ENCODE assay signal across 8 cellular contexts in the genomic region with DNA sequence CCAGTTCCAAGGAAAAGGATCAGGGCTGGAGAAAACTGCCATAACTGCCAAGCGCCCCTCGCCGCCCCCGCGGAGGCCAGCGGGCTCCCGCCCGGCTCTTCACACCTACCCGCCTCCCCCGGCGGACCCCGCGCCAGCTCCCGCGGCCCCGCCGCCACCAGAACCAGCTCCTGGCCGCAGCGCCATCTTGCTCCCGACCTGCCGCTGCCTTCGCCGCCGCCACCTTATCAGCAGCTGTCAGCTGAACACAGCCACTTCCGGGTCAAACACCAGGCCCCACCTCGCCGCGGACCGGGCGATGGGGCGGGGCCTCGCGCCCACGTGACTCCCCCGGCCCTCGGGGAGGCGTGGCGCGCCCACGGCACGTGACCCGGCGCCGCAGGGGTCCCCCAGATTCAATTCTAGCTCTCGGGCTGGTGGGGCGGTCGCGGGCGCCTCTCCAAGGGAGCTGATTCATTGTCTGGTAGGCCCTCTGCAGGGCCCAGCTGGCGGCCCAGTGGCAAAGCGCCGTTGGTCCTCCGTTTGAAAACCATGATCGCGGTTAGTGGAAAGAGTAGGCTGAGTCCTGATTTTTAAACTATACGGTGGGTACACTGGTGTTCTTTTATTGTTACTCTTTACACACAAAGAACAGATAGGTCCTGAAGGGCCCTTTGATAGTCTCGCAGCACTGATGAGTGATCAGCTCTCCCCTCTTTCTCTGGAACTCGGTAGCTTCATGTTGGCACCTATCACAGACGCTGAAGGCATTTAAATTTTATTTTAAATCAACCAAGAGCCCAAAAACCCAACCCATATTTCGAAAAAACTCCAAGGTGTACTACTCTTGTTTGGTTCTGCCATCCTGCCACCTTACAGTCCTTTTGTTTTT.
DNase-seq lines count a peak whose midpoint lies in the region; ATAC-seq lines count a peak whose summit lies in the region.

A gene with protein sequence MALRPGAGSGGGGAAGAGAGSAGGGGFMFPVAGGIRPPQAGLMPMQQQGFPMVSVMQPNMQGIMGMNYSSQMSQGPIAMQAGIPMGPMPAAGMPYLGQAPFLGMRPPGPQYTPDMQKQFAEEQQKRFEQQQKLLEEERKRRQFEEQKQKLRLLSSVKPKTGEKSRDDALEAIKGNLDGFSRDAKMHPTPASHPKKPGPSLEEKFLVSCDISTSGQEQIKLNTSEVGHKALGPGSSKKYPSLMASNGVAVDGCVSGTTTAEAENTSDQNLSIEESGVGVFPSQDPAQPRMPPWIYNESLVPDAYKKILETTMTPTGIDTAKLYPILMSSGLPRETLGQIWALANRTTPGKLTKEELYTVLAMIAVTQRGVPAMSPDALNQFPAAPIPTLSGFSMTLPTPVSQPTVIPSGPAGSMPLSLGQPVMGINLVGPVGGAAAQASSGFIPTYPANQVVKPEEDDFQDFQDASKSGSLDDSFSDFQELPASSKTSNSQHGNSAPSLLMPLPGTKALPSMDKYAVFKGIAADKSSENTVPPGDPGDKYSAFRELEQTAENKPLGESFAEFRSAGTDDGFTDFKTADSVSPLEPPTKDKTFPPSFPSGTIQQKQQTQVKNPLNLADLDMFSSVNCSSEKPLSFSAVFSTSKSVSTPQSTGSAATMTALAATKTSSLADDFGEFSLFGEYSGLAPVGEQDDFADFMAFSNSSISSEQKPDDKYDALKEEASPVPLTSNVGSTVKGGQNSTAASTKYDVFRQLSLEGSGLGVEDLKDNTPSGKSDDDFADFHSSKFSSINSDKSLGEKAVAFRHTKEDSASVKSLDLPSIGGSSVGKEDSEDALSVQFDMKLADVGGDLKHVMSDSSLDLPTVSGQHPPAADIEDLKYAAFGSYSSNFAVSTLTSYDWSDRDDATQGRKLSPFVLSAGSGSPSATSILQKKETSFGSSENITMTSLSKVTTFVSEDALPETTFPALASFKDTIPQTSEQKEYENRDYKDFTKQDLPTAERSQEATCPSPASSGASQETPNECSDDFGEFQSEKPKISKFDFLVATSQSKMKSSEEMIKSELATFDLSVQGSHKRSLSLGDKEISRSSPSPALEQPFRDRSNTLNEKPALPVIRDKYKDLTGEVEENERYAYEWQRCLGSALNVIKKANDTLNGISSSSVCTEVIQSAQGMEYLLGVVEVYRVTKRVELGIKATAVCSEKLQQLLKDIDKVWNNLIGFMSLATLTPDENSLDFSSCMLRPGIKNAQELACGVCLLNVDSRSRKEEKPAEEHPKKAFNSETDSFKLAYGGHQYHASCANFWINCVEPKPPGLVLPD (N-terminal part only) (minus strand): TSS at position 249 of the 871 bp plus-strand sequence. CDS start 63 bp downstream, at position 186.

- H3K36me3 ChIP-seq in effector memory CD4-positive, alpha-beta T cell (ENCODE audit: control insufficient read depth, insufficient read depth, low read length), result peaks cover 16% of the 10 kb centered on the region

- DNase-seq in CMK (ENCODE audit: low read depth) (peak; percentile 92), HS-5 (ENCODE audit: low read depth) (peak; percentile 68), NK-92 (lab: John Stamatoyannopoulos, UW; ENCODE audit: unreplicated experiment) (peak; percentile 79), memory B cell (ENCODE audit: low spot score in 2 of 2) (peak; percentile 94 to 96)
- peak; percentile 97 for DNase-seq in activated CD8-positive, alpha-beta memory T cell treated with anti-CD3 and anti-CD28 coated beads for 24 hours
- peak; percentile 93 to 96 (median 94) for DNase-seq in effector memory CD4-positive, alpha-beta T cell
- DNase-seq in stimulated activated CD8-positive, alpha-beta memory T cell treated with anti-CD3 and anti-CD28 coated beads, Interleukin-12 subunit alpha, Interleukin-12 subunit beta, amount 100 ng/mL, for 24 hours (ENCODE audit: extremely low read depth), result peak; percentile 92

- no peaks in the 10 kb centered on the region for H3K9me3 ChIP-seq in effector memory CD4-positive, alpha-beta T cell (ENCODE audit: control insufficient read depth, low read length)

- peak within 1 kb of the TSS; percentile 96 for H3K4me3 ChIP-seq in effector memory CD4-positive, alpha-beta T cell (ENCODE audit: insufficient read depth, low read depth, low read length, poor library complexity, severe bottlenecking)

- peaks cover 16% of the 10 kb centered on the region for H3K4me1 Mint-ChIP-seq in memory B cell

- ATAC-seq in GM19468 (IDR thresholded peaks at IDR 0.05; ENCODE audit: extremely low read depth, unreplicated experiment) (peak; percentile 64), memory B cell (ENCODE audit: low read depth) (peak; percentile 89)

- peaks cover 9% of the 10 kb centered on the region for H3K36me3 Mint-ChIP-seq in memory B cell

- no peaks in the 10 kb centered on the region for H3K27me3 Mint-ChIP-seq in memory B cell

- H3K27ac Mint-ChIP-seq in memory B cell, result peak within 1 kb of the TSS; percentile 89

- H3K9me3 Mint-ChIP-seq in memory B cell, result no peaks in the 10 kb centered on the region

- H3K4me1 ChIP-seq in effector memory CD4-positive, alpha-beta T cell (ENCODE audit: control insufficient read depth, insufficient read depth, low read length, poor library complexity, severe bottlenecking), result peaks cover 27% of the 10 kb centered on the region

- H3K27ac ChIP-seq in effector memory CD4-positive, alpha-beta T cell (ENCODE audit: insufficient read depth, low read length, poor library complexity, severe bottlenecking), result peak within 1 kb of the TSS; percentile 93

- peak within 1 kb of the TSS; percentile 97 for H3K4me3 Mint-ChIP-seq in memory B cell

- no peaks in the 10 kb centered on the region for H3K27me3 ChIP-seq in effector memory CD4-positive, alpha-beta T cell (replicated peaks; ENCODE audit: control insufficient read depth, insufficient read depth, low read length, poor library complexity, severe bottlenecking)

Comparison
In these comparisons a context has a peak if more than half of its experiments do, and no peak if none do; other contexts are left out.
1. Peak in every context shown above with its lines: DNase-seq, ATAC-seq, H3K4me3 ChIP-seq and H3K27ac ChIP-seq.